3 cellular contexts compared by ENCODE assay signal in genomic region chr3:185637388-185637787, GRCh38.
TF ChIP-seq lines count a peak whose summit lies in the region.

No MANE protein-coding gene starts in this region.

TF ChIP-seq in K562, 482 proteins besides CTCF, POLR2A, EP300 and RAD21:
- TF ChIP-seq SUPT5H (IDR thresholded peaks at IDR 0.05) (peak; percentile 51; the same call in 1 of the 2 replicates), FOXK2 (conservative IDR thresholded peaks at IDR 0.05 in 1 of 2, IDR thresholded peaks at IDR 0.05 in 1 of 2; ENCODE audit: low read depth in 2 of 2) (no peak)

TF ChIP-seq in HepG2, 621 proteins besides CTCF, POLR2A, EP300 and RAD21:
- TF ChIP-seq FUBP1 (CRISPR knock-in tag; IDR thresholded peaks at IDR 0.05; ENCODE audit: borderline replicate concordance): no peak
TF ChIP-seq in HepG2: peak in this region for 0.

TF ChIP-seq in GM12891, 5 proteins besides CTCF, POLR2A, EP300 and RAD21:
- TF ChIP-seq TAF1 (IDR thresholded peaks at IDR 0.05; ENCODE audit: low read depth, low read length) (no peak), PAX5 (IDR thresholded peaks at IDR 0.05; ENCODE audit: insufficient read depth, low read length, severe bottlenecking) (no peak), POU2F2 (IDR thresholded peaks at IDR 0.05; ENCODE audit: low read depth, low read length) (no peak), SPI1 (IDR thresholded peaks at IDR 0.05; ENCODE audit: low read depth, low read length) (no peak)
